13 cellular contexts compared by ENCODE assay signal in the genomic region with DNA sequence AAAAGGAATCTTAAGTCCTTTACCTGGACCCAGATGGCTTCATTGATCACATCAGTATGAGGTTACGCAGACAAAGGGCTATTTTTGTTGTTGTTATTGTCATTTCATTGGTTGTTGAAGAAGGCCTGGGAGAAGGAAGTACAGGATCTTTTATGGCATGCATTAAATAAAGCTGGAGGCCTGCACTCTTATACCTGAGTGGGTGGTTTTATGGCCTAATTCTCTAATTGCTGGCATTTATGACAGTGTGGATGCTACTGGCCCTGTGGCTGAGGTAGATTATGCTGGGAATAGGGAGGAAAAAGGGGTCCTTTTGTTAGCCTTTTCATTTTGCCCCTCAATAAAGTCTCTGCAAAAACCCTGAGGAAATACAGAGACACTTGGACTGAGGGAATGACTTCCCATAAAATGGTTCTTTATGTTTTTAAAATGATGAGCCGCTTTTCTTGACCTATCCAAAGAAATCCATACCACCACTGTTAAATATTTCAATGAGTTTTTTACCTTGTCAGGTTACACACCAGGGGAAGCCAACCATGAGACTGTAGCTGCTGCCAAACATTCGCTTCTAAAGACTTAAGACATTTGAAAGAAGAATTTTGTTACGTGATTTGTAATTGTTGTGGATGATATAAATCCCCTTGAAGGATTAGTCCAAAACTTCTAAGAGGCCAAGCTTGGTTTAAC. TPM values are rescaled to one million over a fixed set of nuclear protein-coding genes. Genes with fewer than 3 reads are reported as not detected.
DNase-seq lines count a peak whose midpoint lies in the region; ATAC-seq and TF ChIP-seq lines count a peak whose summit lies in the region.
"Had no signal": no experiment of that assay in that cellular context is flagged by ENCODE, and none has a peak within 500 bp of the region (broad histone marks: within the 10 kb centered on the region; RNA-seq: fewer than 3 reads in every experiment).

No MANE protein-coding gene starts in this region.

- peak overlapping the region; percentile 66 for H3K4me3 Mint-ChIP-seq in activated T-cell treated with anti-CD3 and anti-CD28 coated beads, Interleukin-2, amount 50 U/mL, for 4 hours
- H3K4me3 Mint-ChIP-seq in IgD-negative memory B cell, result peak overlapping the region in 3 of 4 donors; percentile 10 to 66 (median 58)
- H3K4me3 Mint-ChIP-seq in effector memory CD8-positive, alpha-beta T cell, result peak overlapping the region; percentile 38 to 69
- H3K4me3 Mint-ChIP-seq in stimulated activated naive B cell treated with anti-CD40 and anti-IgM and Interleukin-4, amounts not matched to agents 10 μg/mL and 1 μg/mL and 100 μg/mL, for 72 hours, result peak overlapping the region in 1 of 2 donors; percentile 53

- peak overlapping the region; percentile 23 to 80 (median 71) for H3K27ac Mint-ChIP-seq in IgD-negative memory B cell
- peak overlapping the region; percentile 11 to 98 for H3K27ac Mint-ChIP-seq in effector memory CD8-positive, alpha-beta T cell
- H3K27ac Mint-ChIP-seq in stimulated activated naive B cell treated with anti-CD40 and anti-IgM and Interleukin-4, amounts not matched to agents 10 μg/mL and 1 μg/mL and 100 μg/mL, for 72 hours, result peak overlapping the region; percentile 59

- ATAC-seq in activated T-cell treated with anti-CD3 and anti-CD28 coated beads, Interleukin-2, amount 50 U/mL, for 4 hours, result peak in 1 of 2 donors; percentile 1
- no peak for ATAC-seq in effector memory CD8-positive, alpha-beta T cell (replicated peaks)
- ATAC-seq in stimulated activated naive B cell treated with anti-CD40 and anti-IgM and Interleukin-4, amounts not matched to agents 10 μg/mL and 1 μg/mL and 100 μg/mL, for 72 hours (replicated peaks), result peak; percentile 58 to 62
- no peak for ATAC-seq in heart right ventricle
- ATAC-seq: lower lobe of right lung had no signal

- H3K79me1 ChIP-seq in trophoblast cell (ENCODE audit: low read length), result no peaks in the 10 kb centered on the region

- peaks cover 94% of the 10 kb centered on the region for H3K4me1 Mint-ChIP-seq in activated T-cell treated with anti-CD3 and anti-CD28 coated beads, Interleukin-2, amount 50 U/mL, for 4 hours (ENCODE audit: low read depth)
- peaks cover 57 to 79% (median 75%) of the 10 kb centered on the region in 3 donors for H3K4me1 Mint-ChIP-seq in IgD-negative memory B cell
- H3K4me1 Mint-ChIP-seq in effector memory CD8-positive, alpha-beta T cell (ENCODE audit: low read depth in 2 of 2), result peaks cover 73 to 94% of the 10 kb centered on the region in 2 donors
- H3K4me1 Mint-ChIP-seq in stimulated activated naive B cell treated with anti-CD40 and anti-IgM and Interleukin-4, amounts not matched to agents 10 μg/mL and 1 μg/mL and 100 μg/mL, for 72 hours, result peaks cover 48 to 93% of the 10 kb centered on the region in 2 donors

- H3K9me3 Mint-ChIP-seq in activated T-cell treated with anti-CD3 and anti-CD28 coated beads, Interleukin-2, amount 50 U/mL, for 4 hours, result no peaks in the 10 kb centered on the region
- H3K9me3 Mint-ChIP-seq in IgD-negative memory B cell, result no peaks in the 10 kb centered on the region
- H3K9me3 Mint-ChIP-seq in effector memory CD8-positive, alpha-beta T cell, result no peaks in the 10 kb centered on the region
- no peaks in the 10 kb centered on the region for H3K9me3 Mint-ChIP-seq in stimulated activated naive B cell treated with anti-CD40 and anti-IgM and Interleukin-4, amounts not matched to agents 10 μg/mL and 1 μg/mL and 100 μg/mL, for 72 hours

- peaks cover 3 to 80% (median 70%) of the 10 kb centered on the region in 9 donors for H3K4me1 ChIP-seq in heart right ventricle
- peaks cover 5 to 6% of the 10 kb centered on the region in 2 experiments for H3K4me1 ChIP-seq in trophoblast cell (ENCODE audit: control insufficient read depth in 1 of 2, insufficient read depth in 2 of 2, low read length in 2 of 2)

- H3K36me3 ChIP-seq in heart right ventricle (peaks cover 0 to 26% (median 0%) of the 10 kb centered on the region in 9 donors), trophoblast cell (ENCODE audit: control insufficient read depth in 1 of 2, insufficient read depth in 2 of 2, low read length in 2 of 2) (peaks cover 0 to 2% of the 10 kb centered on the region in 2 experiments)
- H3K36me3 ChIP-seq: lower lobe of right lung had no signal

- H3K9ac ChIP-seq in trophoblast cell (ENCODE audit: low read length), result no peak overlapping the region

- no peaks in the 10 kb centered on the region for H3K27me3 ChIP-seq in heart right ventricle
- no peaks in the 10 kb centered on the region for H3K27me3 ChIP-seq in trophoblast cell (ENCODE audit: insufficient read depth, low read length)

- H3K36me3 Mint-ChIP-seq in activated T-cell treated with anti-CD3 and anti-CD28 coated beads, Interleukin-2, amount 50 U/mL, for 4 hours (ENCODE audit: insufficient read depth), result peaks cover 25% of the 10 kb centered on the region
- H3K36me3 Mint-ChIP-seq in IgD-negative memory B cell, result no peaks in the 10 kb centered on the region
- peaks cover 19% of the 10 kb centered on the region for H3K36me3 Mint-ChIP-seq in effector memory CD8-positive, alpha-beta T cell (ENCODE audit: insufficient read depth)
- H3K36me3 Mint-ChIP-seq in stimulated activated naive B cell treated with anti-CD40 and anti-IgM and Interleukin-4, amounts not matched to agents 10 μg/mL and 1 μg/mL and 100 μg/mL, for 72 hours, result peaks cover 11 to 24% of the 10 kb centered on the region in 2 donors

- WGBS in heart right ventricle, 2 donors, result 92% methylated on average over 4 of the region's 4 CpGs
- WGBS in trophoblast cell (ENCODE audit: extremely low coverage, insufficient coverage, insufficient read length), result no CpG with 5 or more reads among the region's 4 CpGs

- intact Hi-C loops in heart right ventricle (cut with DNase I), result no loop called here

- no peak overlapping the region for H2BK120ac ChIP-seq in trophoblast cell (ENCODE audit: insufficient read depth, low read length, poor library complexity)

- peaks cover 2% of the 10 kb centered on the region for H3K79me2 ChIP-seq in trophoblast cell (ENCODE audit: control insufficient read depth, insufficient read depth, low read length, poor library complexity)

- no peak overlapping the region for H3K18ac ChIP-seq in trophoblast cell (ENCODE audit: low read length)

- no peaks in the 10 kb centered on the region for H3K9me3 ChIP-seq in heart right ventricle
- H3K9me3 ChIP-seq in trophoblast cell (ENCODE audit: insufficient read depth, low read depth, low read length), result no peaks in the 10 kb centered on the region
- H3K9me3 ChIP-seq: lower lobe of right lung had no signal

- no peak overlapping the region for H3K4ac ChIP-seq in trophoblast cell (ENCODE audit: low read depth, low read length)

- H3K4me2 ChIP-seq in trophoblast cell (ENCODE audit: low read length), result no peak overlapping the region

- no peak for TF ChIP-seq CTCF in heart right ventricle (IDR thresholded peaks at IDR 0.05)

- H2AK5ac ChIP-seq in trophoblast cell (ENCODE audit: low read length), result no peak overlapping the region

- DNase-seq in activated T-cell treated with anti-CD3 and anti-CD28 coated beads, Interleukin-2, amount 50 U/mL, for 4 hours, result no peak
- no peak for DNase-seq in activated T-cell treated with anti-CD3 and anti-CD28 coated beads for 4 hours
- DNase-seq in effector memory CD8-positive, alpha-beta T cell, result no peak
- DNase-seq in stimulated activated naive B cell treated with anti-CD40 and anti-IgM and Interleukin-4, amounts not matched to agents 10 μg/mL and 1 μg/mL and 100 μg/mL, for 72 hours, result no peak
- DNase-seq in heart right ventricle, result no peak
- no peak for DNase-seq in CD1c-positive myeloid dendritic cell (ENCODE audit: extremely low spot score)
- DNase-seq in trophoblast cell, result no peak
- DNase-seq: activated CD8-positive, alpha-beta memory T cell treated with anti-CD3 and anti-CD28 coated beads, Interleukin-2, amount 50 U/mL, for 48 hours; lower lobe of right lung; NCI-H1092; NCI-H345; nucleus accumbens had no signal

- H4K12ac ChIP-seq in trophoblast cell (ENCODE audit: low read depth, low read length), result no peak overlapping the region

- H4K91ac ChIP-seq in trophoblast cell (ENCODE audit: low read depth, low read length), result no peak overlapping the region

- no peak overlapping the region for H4K8ac ChIP-seq in trophoblast cell (ENCODE audit: low read depth, low read length)

- no peak overlapping the region for H3K4me3 ChIP-seq in heart right ventricle
- no peak overlapping the region for H3K4me3 ChIP-seq in trophoblast cell (ENCODE audit: low read depth, low read length)
- H3K4me3 ChIP-seq: lower lobe of right lung had no signal

- H3K27me3 Mint-ChIP-seq in activated T-cell treated with anti-CD3 and anti-CD28 coated beads, Interleukin-2, amount 50 U/mL, for 4 hours (ENCODE audit: low read depth), result no peaks in the 10 kb centered on the region
- H3K27me3 Mint-ChIP-seq in IgD-negative memory B cell, result no peaks in the 10 kb centered on the region
- H3K27me3 Mint-ChIP-seq in effector memory CD8-positive, alpha-beta T cell, result no peaks in the 10 kb centered on the region
- H3K27me3 Mint-ChIP-seq in stimulated activated naive B cell treated with anti-CD40 and anti-IgM and Interleukin-4, amounts not matched to agents 10 μg/mL and 1 μg/mL and 100 μg/mL, for 72 hours, result no peaks in the 10 kb centered on the region

- no peak overlapping the region for H2BK5ac ChIP-seq in trophoblast cell (ENCODE audit: low read depth, low read length, poor library complexity)

- H3K14ac ChIP-seq in trophoblast cell (ENCODE audit: low read length), result no peak overlapping the region

- no peak overlapping the region for H2BK12ac ChIP-seq in trophoblast cell (ENCODE audit: low read length)

- no peak overlapping the region for H3K27ac ChIP-seq in heart right ventricle
- H3K27ac ChIP-seq in trophoblast cell (ENCODE audit: low read depth, low read length), result no peak overlapping the region
- H3K27ac ChIP-seq: lower lobe of right lung had no signal

- H3K23ac ChIP-seq in trophoblast cell (ENCODE audit: low read length), result no peak overlapping the region

- no peak overlapping the region for H2AFZ ChIP-seq in trophoblast cell (ENCODE audit: insufficient read depth, low read length, poor library complexity)

RNA-seq across cellular contexts. Expression of gene KMT2A, which starts 6.8 kb away (rescaled TPM):
- total RNA-seq in activated T-cell treated with anti-CD3 and anti-CD28 coated beads, Interleukin-2, amount 50 U/mL, for 4 hours, result 10 to 100 TPM; 42.5 to 54.8 (median 44.1) TPM
- polyA plus RNA-seq in IgD-negative memory B cell, result 23.6 TPM
- total RNA-seq in heart right ventricle, result 10 to 100 TPM; 16.3 to 44.5 (median 38.9) TPM
- 10 to 100 TPM in 1 of 2 donors, 1 to 10 TPM in 1; 4.1 to 13.8 TPM for polyA plus RNA-seq in heart right ventricle
- 8.9 and 9.1 TPM in 2 replicates for polyA plus RNA-seq in trophoblast cell (2013)

RNA-seq across cellular contexts. Expression of gene ATP5MG, which starts 41.6 kb away (rescaled TPM):
- total RNA-seq in activated T-cell treated with anti-CD3 and anti-CD28 coated beads, Interleukin-2, amount 50 U/mL, for 4 hours, result 100 to 1,000 TPM; 236 to 266 (median 251) TPM
- polyA plus RNA-seq in IgD-negative memory B cell (547 TPM), heart right ventricle (100 to 1,000 TPM; 365 to 800 TPM)
- total RNA-seq in heart right ventricle, result 100 to 1,000 TPM; 482 to 777 (median 688) TPM
- 594 and 614 TPM in 2 replicates for polyA plus RNA-seq in trophoblast cell (2013)

Comparison
In these comparisons a context has a peak if more than half of its experiments do, and no peak if none do; other contexts are left out.
1. ATAC-seq: peak in stimulated activated naive B cell treated with anti-CD40 and anti-IgM and Interleukin-4, amounts not matched to agents 10 μg/mL and 1 μg/mL and 100 μg/mL, for 72 hours (2 of 2); none in effector memory CD8-positive, alpha-beta T cell (single experiment) and heart right ventricle (0 of 8).
2. Peak in every context shown above with its lines, with median percentiles within 50 percentile points of each other: H3K27ac Mint-ChIP-seq.